ENCODE assay signal across 9 cellular contexts in the genomic region with DNA sequence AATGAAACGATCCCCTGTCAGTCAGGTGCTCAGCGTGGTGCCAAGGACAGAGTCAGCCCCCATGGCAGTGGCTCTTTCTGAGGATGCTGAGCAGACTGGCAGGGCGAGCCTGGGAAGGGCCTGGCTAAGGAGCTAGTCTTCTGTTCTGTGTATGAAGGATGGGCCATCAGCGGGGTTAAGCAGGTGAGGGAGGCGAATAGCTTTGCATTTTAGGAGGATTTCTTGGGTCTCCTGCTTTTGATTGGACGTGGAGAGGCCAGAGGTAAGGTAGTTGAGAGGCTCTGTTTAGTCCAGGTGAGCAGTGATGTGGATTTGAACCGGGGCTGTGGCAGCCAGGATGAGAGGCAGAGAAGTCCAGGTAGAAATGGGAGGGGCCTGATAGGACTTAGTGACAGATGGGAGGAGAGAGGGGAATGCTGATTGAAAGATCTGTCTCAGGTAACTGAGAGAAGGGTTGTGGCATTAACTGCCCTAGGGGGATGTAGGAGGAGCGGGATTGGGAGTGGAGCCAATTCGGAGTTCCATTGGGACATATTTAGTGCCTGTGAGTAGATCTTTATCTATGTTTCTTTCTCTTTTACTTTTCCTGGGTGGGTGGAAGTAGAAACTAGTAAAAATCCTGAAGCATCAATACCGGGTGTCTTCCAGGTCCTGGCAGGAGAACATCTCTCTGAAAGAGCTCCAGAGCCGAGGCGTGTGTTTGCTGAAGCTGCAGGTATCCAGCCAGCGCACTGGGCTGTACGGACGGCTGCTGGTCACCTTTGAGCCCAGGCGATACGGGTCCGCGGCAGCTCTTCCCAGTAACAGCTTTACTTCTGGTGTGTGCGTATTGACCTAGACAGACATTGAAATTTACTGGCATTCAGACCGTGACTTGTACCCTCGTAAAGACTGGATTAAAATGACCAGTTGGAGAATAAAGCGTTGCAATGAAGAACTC. TPM values are rescaled to one million over a fixed set of nuclear protein-coding genes. Genes with fewer than 3 reads are reported as not detected.
DNase-seq lines count a peak whose midpoint lies in the region; ATAC-seq, FAIRE-seq and TF ChIP-seq lines count a peak whose summit lies in the region.
"Had no signal": no experiment of that assay in that cellular context is flagged by ENCODE, and none has a peak within 500 bp of the region (broad histone marks: within the 10 kb centered on the region; RNA-seq: fewer than 3 reads in every experiment).

No MANE protein-coding gene starts in this region.

- H2AFZ ChIP-seq in keratinocyte (ENCODE audit: control insufficient read depth, low read length) = no peak overlapping the region

- H3K4me1 ChIP-seq in keratinocyte (ENCODE audit: control insufficient read depth, extremely low read depth, insufficient read depth, low read length) = peaks cover 19% of the 10 kb centered on the region
- H3K4me1 ChIP-seq in suprapubic skin = peaks cover 30% of the 10 kb centered on the region

- H3K9ac ChIP-seq in keratinocyte (ENCODE audit: control insufficient read depth, extremely low read depth, insufficient read depth, low read length) = peak overlapping the region; percentile 50

- FAIRE-seq in keratinocyte (lab: Jason Lieb, UNC) = no peak

- H3K27me3 ChIP-seq in keratinocyte (ENCODE audit: control insufficient read depth, extremely low read depth, insufficient read depth, low read length) = no peaks in the 10 kb centered on the region
- H3K27me3 ChIP-seq in suprapubic skin = no peaks in the 10 kb centered on the region
- H3K27me3 ChIP-seq: SJCRH30 had no signal

- H3K4me3 ChIP-seq in keratinocyte (ENCODE audit: control insufficient read depth in 2 of 3, extremely low read depth in 1 of 3, insufficient read depth in 2 of 3, low read depth in 1 of 3, low read length in 3 of 3) (peak overlapping the region in 2 of 3 experiments; percentile 92 to 96), suprapubic skin (peak overlapping the region; percentile 86)

- H3K9me3 ChIP-seq in keratinocyte (ENCODE audit: control insufficient read depth, low read depth, low read length) (no peaks in the 10 kb centered on the region), suprapubic skin (no peaks in the 10 kb centered on the region)
- H3K9me3 ChIP-seq: SJCRH30 had no signal

- peak overlapping the region; percentile 88 for H3K4me3 Mint-ChIP-seq in activated naive CD4-positive, alpha-beta T cell treated with anti-CD3 and anti-CD28 coated beads for 36 hours
- H3K4me3 Mint-ChIP-seq in activated CD4-positive, alpha-beta memory T cell treated with anti-CD3 and anti-CD28 coated beads for 36 hours = peak overlapping the region; percentile 91

- no peak overlapping the region for H3K27ac ChIP-seq in keratinocyte (ENCODE audit: control insufficient read depth, insufficient read depth, low read length)
- no peak overlapping the region for H3K27ac ChIP-seq in suprapubic skin
- H3K27ac ChIP-seq: SJCRH30 had no signal

- peak overlapping the region; percentile 92 for H3K4me2 ChIP-seq in keratinocyte (ENCODE audit: control insufficient read depth, extremely low read depth, insufficient read depth, low read depth, low read length)

- CTCF ChIA-PET in activated naive CD4-positive, alpha-beta T cell treated with anti-CD3 and anti-CD28 coated beads for 36 hours (lab: Charles Lee) = no interaction called here
- CTCF ChIA-PET in activated CD4-positive, alpha-beta memory T cell treated with anti-CD3 and anti-CD28 coated beads for 36 hours (lab: Charles Lee) = no interaction called here

- H3K9me1 ChIP-seq in keratinocyte (ENCODE audit: control insufficient read depth, extremely low read depth, insufficient read depth, low read length) = no peaks in the 10 kb centered on the region

- intact Hi-C loops in activated naive CD4-positive, alpha-beta T cell treated with anti-CD3 and anti-CD28 coated beads for 36 hours (cut with micrococcal nuclease) = no loop called here
- intact Hi-C loops in activated CD4-positive, alpha-beta memory T cell treated with anti-CD3 and anti-CD28 coated beads for 36 hours (cut with micrococcal nuclease) = no loop called here

- H4K20me1 ChIP-seq in keratinocyte (ENCODE audit: control insufficient read depth, extremely low read depth, insufficient read depth, low read length) = no peaks in the 10 kb centered on the region

- TF ChIP-seq POLR2A in suprapubic skin (IDR thresholded peaks at IDR 0.05) = no peak

- no peak for DNase-seq in activated naive CD4-positive, alpha-beta T cell treated with anti-CD3 and anti-CD28 coated beads for 36 hours
- DNase-seq in activated naive CD4-positive, alpha-beta T cell treated with Interleukin-2 at 50 U/mL for 16 hours = no peak
- no peak for DNase-seq in activated CD4-positive, alpha-beta memory T cell treated with anti-CD3 and anti-CD28 coated beads for 36 hours
- DNase-seq in keratinocyte (ENCODE audit: low read depth, low spot score) (no peak), suprapubic skin (ENCODE audit: low spot score in 2 of 2) (no peak), NCI-H1436 treated with DMSO at 0.1 percent for 48 hours (lab: John Stamatoyannopoulos, UW) (no peak)
- no peak for DNase-seq in effector CD4-positive, alpha-beta T cell
- DNase-seq: SJCRH30 had no signal

- WGBS in suprapubic skin = 78% methylated on average over 23 of the region's 23 CpGs

- H3K36me3 Mint-ChIP-seq in activated naive CD4-positive, alpha-beta T cell treated with anti-CD3 and anti-CD28 coated beads for 36 hours (ENCODE audit: low read depth) = peaks cover 24% of the 10 kb centered on the region
- H3K36me3 Mint-ChIP-seq in activated CD4-positive, alpha-beta memory T cell treated with anti-CD3 and anti-CD28 coated beads for 36 hours = peaks cover 25% of the 10 kb centered on the region

- H3K27me3 Mint-ChIP-seq in activated naive CD4-positive, alpha-beta T cell treated with anti-CD3 and anti-CD28 coated beads for 36 hours (ENCODE audit: low read depth) = no peaks in the 10 kb centered on the region
- H3K27me3 Mint-ChIP-seq in activated CD4-positive, alpha-beta memory T cell treated with anti-CD3 and anti-CD28 coated beads for 36 hours = no peaks in the 10 kb centered on the region

- H3K27ac Mint-ChIP-seq in activated naive CD4-positive, alpha-beta T cell treated with anti-CD3 and anti-CD28 coated beads for 36 hours = no peak overlapping the region
- H3K27ac Mint-ChIP-seq in activated CD4-positive, alpha-beta memory T cell treated with anti-CD3 and anti-CD28 coated beads for 36 hours = no peak overlapping the region

- H3K9me3 Mint-ChIP-seq in activated naive CD4-positive, alpha-beta T cell treated with anti-CD3 and anti-CD28 coated beads for 36 hours = no peaks in the 10 kb centered on the region
- H3K9me3 Mint-ChIP-seq in activated CD4-positive, alpha-beta memory T cell treated with anti-CD3 and anti-CD28 coated beads for 36 hours = no peaks in the 10 kb centered on the region

- TF ChIP-seq EP300 in suprapubic skin (IDR thresholded peaks at IDR 0.05) = no peak

- TF ChIP-seq CTCF in keratinocyte (optimal IDR thresholded peaks at IDR 0.05 in 1 of 3, IDR thresholded peaks at IDR 0.05 in 1 of 3, conservative IDR thresholded peaks at IDR 0.05 in 1 of 3; ENCODE audit: extremely low read depth in 1 of 3, insufficient read depth in 2 of 3, low read length in 3 of 3) (no peak), suprapubic skin (IDR thresholded peaks at IDR 0.05) (no peak)

- POLR2A ChIA-PET in activated CD4-positive, alpha-beta memory T cell treated with anti-CD3 and anti-CD28 coated beads for 36 hours (lab: Charles Lee) = no interaction called here

- H3K79me2 ChIP-seq in keratinocyte (ENCODE audit: control insufficient read depth, insufficient read depth, low read length) = peaks cover 53% of the 10 kb centered on the region

- H3K36me3 ChIP-seq in keratinocyte (ENCODE audit: control insufficient read depth in 2 of 2, extremely low read depth in 1 of 2, insufficient read depth in 2 of 2, low read length in 2 of 2) (peaks cover 18 to 20% of the 10 kb centered on the region in 2 experiments), suprapubic skin (peaks cover 33% of the 10 kb centered on the region)
- H3K36me3 ChIP-seq: SJCRH30 had no signal

- dilution Hi-C loops in keratinocyte (cut with MboI; ENCODE audit: extremely low pct_ligation_motif_present, low sequenced_read_pairs) = no loop called here

- peaks cover 35% of the 10 kb centered on the region for H3K4me1 Mint-ChIP-seq in activated naive CD4-positive, alpha-beta T cell treated with anti-CD3 and anti-CD28 coated beads for 36 hours (ENCODE audit: low read depth)
- H3K4me1 Mint-ChIP-seq in activated CD4-positive, alpha-beta memory T cell treated with anti-CD3 and anti-CD28 coated beads for 36 hours (ENCODE audit: low read depth) = peaks cover 37% of the 10 kb centered on the region

- no peak for ATAC-seq in HG03469 (IDR thresholded peaks at IDR 0.05; ENCODE audit: unreplicated experiment)

RNA-seq across cellular contexts. Expression of a gene that starts 2.0 kb away (rescaled TPM):
- total RNA-seq in activated naive CD4-positive, alpha-beta T cell treated with anti-CD3 and anti-CD28 coated beads for 36 hours = 10 to 100 TPM; 29.4 to 31.1 TPM
- 10 to 100 TPM; 24.4 to 24.8 TPM for total RNA-seq in activated CD4-positive, alpha-beta memory T cell treated with anti-CD3 and anti-CD28 coated beads for 36 hours
- polyA plus RNA-seq in keratinocyte = 6.2 to 10.0 TPM (median 7.3 TPM) in 3 replicates
- 8.5 TPM for polyA plus RNA-seq in keratinocyte (2011; ENCODE audit: low read depth)
- 4.2 and 7.1 TPM in 2 replicates for polyA plus RNA-seq in keratinocyte (2011; cell fraction: cytosol; rRNA removed)
- polyA plus RNA-seq in keratinocyte (2011; cell fraction: nucleus; rRNA removed) = 21.3 and 27.7 TPM in 2 replicates
- polyA plus RNA-seq in keratinocyte (2012; ENCODE audit: low replicate concordance) = 6.8 and 7.4 TPM in 2 replicates
- polyA minus RNA-seq in keratinocyte = 8.4 to 19.3 TPM (median 12.9 TPM) in 3 replicates
- 8.1 TPM for polyA minus RNA-seq in keratinocyte (2011; cell fraction: cytosol; rRNA and poly(A)+ RNA removed)
- polyA minus RNA-seq in keratinocyte (2011; cell fraction: nucleus; rRNA and poly(A)+ RNA removed) = 12.2 and 14.3 TPM in 2 replicates
- 10 to 100 TPM; 22.9 to 55.0 (median 30.3) TPM for total RNA-seq in suprapubic skin

RNA-seq across cellular contexts. Expression of a gene that starts 2.1 kb away (rescaled TPM):
- 10 to 100 TPM; 90.8 to 92.1 TPM for total RNA-seq in activated naive CD4-positive, alpha-beta T cell treated with anti-CD3 and anti-CD28 coated beads for 36 hours
- total RNA-seq in activated CD4-positive, alpha-beta memory T cell treated with anti-CD3 and anti-CD28 coated beads for 36 hours = 10 to 100 TPM; 80.7 to 86.0 TPM
- polyA plus RNA-seq in keratinocyte = 85.8 to 120 TPM (median 115 TPM) in 3 replicates
- 39.1 TPM for polyA plus RNA-seq in keratinocyte (2011; ENCODE audit: low read depth)
- 69.4 and 91.8 TPM in 2 replicates for polyA plus RNA-seq in keratinocyte (2011; cell fraction: cytosol; rRNA removed)
- 38.2 and 40.5 TPM in 2 replicates for polyA plus RNA-seq in keratinocyte (2011; cell fraction: nucleus; rRNA removed)
- polyA plus RNA-seq in keratinocyte (2012; ENCODE audit: low replicate concordance) = 65.3 and 103 TPM in 2 replicates
- 26.2 to 34.7 TPM (median 31.8 TPM) in 3 replicates for polyA minus RNA-seq in keratinocyte
- 67.5 TPM for polyA minus RNA-seq in keratinocyte (2011; cell fraction: cytosol; rRNA and poly(A)+ RNA removed)
- polyA minus RNA-seq in keratinocyte (2011; cell fraction: nucleus; rRNA and poly(A)+ RNA removed) = 12.7 and 12.9 TPM in 2 replicates
- 10 to 100 TPM; 28.6 to 43.8 (median 35.0) TPM for total RNA-seq in suprapubic skin
